Comparison of ENCODE assay signal across 24 cellular contexts in genomic region chr10:6741561-6741960, GRCh38.
DNase-seq lines count a peak whose midpoint lies in the region; ATAC-seq, FAIRE-seq and TF ChIP-seq lines count a peak whose summit lies in the region.
"Had no signal": no experiment of that assay in that cellular context is flagged by ENCODE, and none has a peak within 500 bp of the region (broad histone marks: within the 10 kb centered on the region; RNA-seq: fewer than 3 reads in every experiment).

No MANE protein-coding gene starts in this region.

- no peaks in the 10 kb centered on the region for H4K20me1 ChIP-seq in hepatocyte (ENCODE audit: insufficient read depth, poor library complexity, severe bottlenecking)

- H3K4me2 ChIP-seq in hepatocyte, result peak overlapping the region; percentile 38

- ATAC-seq in HG03520 (IDR thresholded peaks at IDR 0.05; ENCODE audit: unreplicated experiment), result no peak
- ATAC-seq: activated T-cell treated with anti-CD3 and anti-CD28 coated beads, Interleukin-2, amount 50 U/mL, for 4 hours; esophagus mucosa; left colon had no signal

- peaks cover 26% of the 10 kb centered on the region for H3K4me1 ChIP-seq in hepatocyte (ENCODE audit: insufficient read depth)

- no peak overlapping the region for H3K4me3 ChIP-seq in AG10803 (ENCODE audit: low read length)
- no peak overlapping the region for H3K4me3 ChIP-seq in hepatocyte
- H3K4me3 ChIP-seq: coronary artery, tibial artery had no signal

- no peaks in the 10 kb centered on the region for H3K9me2 ChIP-seq in hepatocyte (replicated peaks; ENCODE audit: insufficient read depth)

- H3K36me3 ChIP-seq in hepatocyte (replicated peaks; ENCODE audit: insufficient read depth, low read depth), result no peaks in the 10 kb centered on the region
- H3K36me3 ChIP-seq: tibial artery had no signal

- no peaks in the 10 kb centered on the region for H3K9me3 ChIP-seq in hepatocyte (ENCODE audit: low read depth)
- H3K9me3 ChIP-seq: tibial artery had no signal

- H3K27ac ChIP-seq in hepatocyte, result peak overlapping the region; percentile 28
- H3K27ac ChIP-seq: coronary artery, tibial artery had no signal

- no peak overlapping the region for H2AFZ ChIP-seq in hepatocyte

- no peak for TF ChIP-seq CTCF in AG10803 (conservative IDR thresholded peaks at IDR 0.05; ENCODE audit: low read length)
- no peak for TF ChIP-seq CTCF in hepatocyte (IDR thresholded peaks at IDR 0.05; ENCODE audit: poor library complexity)

- H3K27me3 ChIP-seq in hepatocyte, result no peaks in the 10 kb centered on the region

- peak; percentile 91 for FAIRE-seq in endometrium (lab: Jason Lieb, UNC)
- FAIRE-seq: GM19239 had no signal

- H3K79me2 ChIP-seq in hepatocyte, result no peaks in the 10 kb centered on the region

- peak; percentile 71 for DNase-seq in AG10803 (ENCODE audit: low read depth)
- peak; percentile 17 for DNase-seq in HCEC 1CT
- no peak for DNase-seq in hepatocyte (ENCODE audit: low spot score)
- DNase-seq in activated T-cell treated with anti-CD3 and anti-CD28 coated beads for 4 hours, result no peak
- DNase-seq in effector CD8-positive, alpha-beta T cell (lab: John Stamatoyannopoulos, UW), result no peak
- DNase-seq: activated B cell treated with CpG ODN at 0.5 μM for 24 hours; activated T-cell treated with anti-CD3 and anti-CD28 coated beads, Interleukin-2, amount 50 U/mL, for 4 hours; caudate nucleus; CD4-positive, CD25-positive, alpha-beta regulatory T cell; effector memory CD4-positive, alpha-beta T cell; hippocampal formation; Karpas-422; left colon; NCI-H1436 treated with DMSO at 0.1 percent for 48 hours; NCI-H446 treated with DMSO at 0.1 percent for 48 hours; NCI-H82; RPMI8226; stimulated activated CD4-positive, alpha-beta T cell treated with anti-CD3 and anti-CD28 coated beads, Interleukin-4, amount 100 ng/mL, for 1 hour; tibial artery had no signal

- 35% methylated on average over 4 of the region's 4 CpGs for WGBS in hepatocyte (ENCODE audit: low lambda C conversion rate, missing lambda C conversion rate)

Comparison
In these comparisons a context has a peak if more than half of its experiments do, and no peak if none do; other contexts are left out.
1. DNase-seq: peak in AG10803 (single experiment) and HCEC 1CT (single experiment); none in hepatocyte (single experiment), activated T-cell treated with anti-CD3 and anti-CD28 coated beads for 4 hours (single experiment) and effector CD8-positive, alpha-beta T cell (single experiment).